In the genomic region with DNA sequence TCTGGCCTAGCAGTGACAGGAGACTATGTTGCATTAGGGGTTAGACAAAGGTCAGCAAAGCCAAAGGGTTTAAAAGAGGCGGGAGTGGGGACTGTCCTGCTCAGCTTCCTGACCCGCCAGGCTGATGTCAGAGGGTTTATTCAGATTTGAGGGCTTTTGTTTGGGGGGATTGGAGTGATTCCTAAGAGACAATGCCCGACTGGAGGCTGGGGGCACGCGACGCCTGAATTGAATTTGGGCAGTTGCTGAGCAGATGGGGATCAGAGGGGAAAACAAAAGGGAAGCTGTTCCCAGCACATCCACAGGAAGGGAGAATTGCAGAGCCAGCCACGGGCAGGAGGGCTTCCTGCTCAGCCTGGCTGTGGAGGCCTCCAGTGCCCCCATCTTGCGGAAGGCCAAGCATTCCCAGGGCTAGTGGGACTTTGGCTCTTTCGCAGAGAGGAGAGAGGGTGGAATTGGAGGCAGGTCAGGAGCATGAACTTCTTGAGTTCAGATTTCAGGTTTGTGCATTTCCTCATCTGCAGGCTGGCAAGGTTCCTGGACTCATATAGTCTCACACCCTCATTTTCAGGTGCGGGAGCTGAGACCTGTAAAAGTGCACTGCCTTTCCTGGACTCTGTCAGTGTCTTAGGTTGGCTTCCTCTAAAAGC, we compare ENCODE assay signal across 25 cellular contexts.
DNase-seq lines count a peak whose midpoint lies in the region; ATAC-seq, FAIRE-seq and TF ChIP-seq lines count a peak whose summit lies in the region.
"Had no signal": no experiment of that assay in that cellular context is flagged by ENCODE, and none has a peak within 500 bp of the region (broad histone marks: within the 10 kb centered on the region; RNA-seq: fewer than 3 reads in every experiment).

No MANE protein-coding gene starts in this region.

- H3K4me3 Mint-ChIP-seq in stimulated activated naive CD8-positive, alpha-beta T cell treated with anti-CD3 and anti-CD28 coated beads, Interleukin-15, Interleukin-2, amounts not matched to agents 100 ng/mL and 50 ng/mL, for 24 hours = no peak overlapping the region
- no peak overlapping the region for H3K4me3 Mint-ChIP-seq in nephron
- no peak overlapping the region for H3K4me3 Mint-ChIP-seq in mesothelial cell of epicardium
- H3K4me3 Mint-ChIP-seq: stimulated activated memory B cell treated with anti-CD40 and anti-IgM and Interleukin-4, amounts not matched to agents 10 μg/mL and 1 μg/mL and 100 μg/mL, for 72 hours had no signal

- no peaks in the 10 kb centered on the region for H3K27me3 ChIP-seq in H1 (replicated peaks in 1 of 4; ENCODE audit: control insufficient read depth in 3 of 4, extremely low read depth in 1 of 4, insufficient read depth in 3 of 4, low read length in 3 of 4)
- H3K27me3 ChIP-seq: gastroesophageal sphincter had no signal

- no peak overlapping the region for H4K8ac ChIP-seq in H1 (ENCODE audit: extremely low read depth, insufficient read depth, low read length)

- H3K27ac ChIP-seq in H1 (ENCODE audit: low read depth, low read length) = no peak overlapping the region
- H3K27ac ChIP-seq: BLaER1, coronary artery, gastroesophageal sphincter, lower lobe of right lung, SK-N-MC, spleen had no signal

- H3K4me1 Mint-ChIP-seq in stimulated activated naive CD8-positive, alpha-beta T cell treated with anti-CD3 and anti-CD28 coated beads, Interleukin-15, Interleukin-2, amounts not matched to agents 100 ng/mL and 50 ng/mL, for 24 hours (ENCODE audit: low read depth) = peaks cover 30% of the 10 kb centered on the region
- H3K4me1 Mint-ChIP-seq in nephron (peaks cover 13% of the 10 kb centered on the region), mesothelial cell of epicardium (peaks cover 11% of the 10 kb centered on the region)
- H3K4me1 Mint-ChIP-seq: stimulated activated memory B cell treated with anti-CD40 and anti-IgM and Interleukin-4, amounts not matched to agents 10 μg/mL and 1 μg/mL and 100 μg/mL, for 72 hours had no signal

- H3K4me1 ChIP-seq in H1 (replicated peaks in 1 of 4; ENCODE audit: control insufficient read depth in 3 of 4, insufficient read depth in 4 of 4, low read length in 3 of 4) = peaks cover 0 to 6% (median 0%) of the 10 kb centered on the region in 4 experiments; a peak in 2 of 7 replicates
- H3K4me1 ChIP-seq: HAP-1, lower lobe of right lung, spleen had no signal

- H3K9ac ChIP-seq in H1 (replicated peaks in 1 of 4; ENCODE audit: extremely low read depth in 1 of 4, low read depth in 3 of 4, low read length in 3 of 4) = no peak overlapping the region
- H3K9ac ChIP-seq: BLaER1 had no signal

- WGBS in H1 (ENCODE audit: extremely low coverage in 1 of 2, insufficient coverage in 1 of 2, insufficient read length in 1 of 2, insufficient replicate concordance in 2 of 2, low coverage in 1 of 2, low lambda C conversion rate in 2 of 2, missing lambda C conversion rate in 1 of 2), 2 experiments = 68% methylated on average over 6 of the region's 10 CpGs; no CpG with 5 or more reads in 1 of the 2 experiments

- TF ChIP-seq RAD21 in H1 (IDR thresholded peaks at IDR 0.05 in 1 of 2, conservative IDR thresholded peaks at IDR 0.05 in 1 of 2; ENCODE audit: low read depth in 2 of 2, low read length in 2 of 2) = no peak

- H4K91ac ChIP-seq in H1 (replicated peaks; ENCODE audit: insufficient read length, low read length) = no peak overlapping the region

- CTCF ChIA-PET in H1 (lab: Charles Lee; ENCODE audit: partially characterized antibody) = interaction anchor here (1.1 to 4.6 kb wide), 7 partner anchors 9 to 168 kb away, joined by 3 to 33 read pairs (median 5); no protein-coding TSS in a partner anchor

- H2BK15ac ChIP-seq in H1 (ENCODE audit: low read length) = 0 out of 2 replicates have a peak overlapping the region, but pooled peaks have one; percentile 61

- no peaks in the 10 kb centered on the region for H3K23me2 ChIP-seq in H1 (ENCODE audit: low read depth, low read length)

- H3K36me3 ChIP-seq in H1 (ENCODE audit: control insufficient read depth in 2 of 4, insufficient read depth in 4 of 4, low read length in 3 of 4) = no peaks in the 10 kb centered on the region
- H3K36me3 ChIP-seq: BLaER1, gastroesophageal sphincter, HAP-1, lower lobe of right lung, spleen had no signal

- FAIRE-seq in H1 (lab: Jason Lieb, UNC) = no peak
- FAIRE-seq: GM18507, keratinocyte had no signal

- DNase-seq in stimulated activated naive CD8-positive, alpha-beta T cell treated with anti-CD3 and anti-CD28 coated beads, Interleukin-15, Interleukin-2, amounts not matched to agents 100 U/mL and 50 U/mL, for 24 hours = no peak
- DNase-seq in H1 (ENCODE audit: low read depth in 1 of 2, low spot score in 2 of 2) (no peak), mesothelial cell of epicardium (ENCODE audit: low spot score in 2 of 2, unreplicated experiment in 2 of 2) (no peak), NCI-H187 treated with DMSO at 0.1 percent for 48 hours (lab: John Stamatoyannopoulos, UW) (no peak)
- DNase-seq: activated CD4-positive, alpha-beta T cell treated with anti-CD3 and anti-CD28 coated beads, Interleukin-2, amount 50 U/mL, for 4 hours; COR-L47; Karpas-422; lower lobe of right lung; NCI-H526 treated with DMSO at 0.1 percent for 48 hours; occipital lobe; spleen; stimulated activated CD4-positive, alpha-beta T cell treated with anti-CD3 and anti-CD28 coated beads, Interleukin-2, amount 100 ng/mL, for 48 hours had no signal

- TF ChIP-seq EP300 in H1 (IDR thresholded peaks at IDR 0.05; ENCODE audit: borderline replicate concordance in 1 of 2, low read depth in 2 of 2, low read length in 2 of 2) = no peak

- H3K27ac Mint-ChIP-seq in stimulated activated naive CD8-positive, alpha-beta T cell treated with anti-CD3 and anti-CD28 coated beads, Interleukin-15, Interleukin-2, amounts not matched to agents 100 ng/mL and 50 ng/mL, for 24 hours = peak overlapping the region; percentile 97
- peak overlapping the region; percentile 12 to 87 (median 21) for H3K27ac Mint-ChIP-seq in nephron
- no peak overlapping the region for H3K27ac Mint-ChIP-seq in mesothelial cell of epicardium
- H3K27ac Mint-ChIP-seq: stimulated activated memory B cell treated with anti-CD40 and anti-IgM and Interleukin-4, amounts not matched to agents 10 μg/mL and 1 μg/mL and 100 μg/mL, for 72 hours had no signal

- H2BK120ac ChIP-seq in H1 (replicated peaks; ENCODE audit: low read depth, low read length) = peak overlapping the region; percentile 22

- no peaks in the 10 kb centered on the region for H3K27me3 Mint-ChIP-seq in stimulated activated naive CD8-positive, alpha-beta T cell treated with anti-CD3 and anti-CD28 coated beads, Interleukin-15, Interleukin-2, amounts not matched to agents 100 ng/mL and 50 ng/mL, for 24 hours
- H3K27me3 Mint-ChIP-seq in nephron (ENCODE audit: low read depth) (peaks cover 4% of the 10 kb centered on the region), mesothelial cell of epicardium (ENCODE audit: low read depth) (peaks cover 10% of the 10 kb centered on the region)
- H3K27me3 Mint-ChIP-seq: stimulated activated memory B cell treated with anti-CD40 and anti-IgM and Interleukin-4, amounts not matched to agents 10 μg/mL and 1 μg/mL and 100 μg/mL, for 72 hours had no signal

- TF ChIP-seq CTCF in H1 (IDR thresholded peaks at IDR 0.05; ENCODE audit: control extremely low read depth in 1 of 3, insufficient read depth in 1 of 3, low read depth in 1 of 3, low read length in 3 of 3) (no peak), nephron (IDR thresholded peaks at IDR 0.05; ENCODE audit: unreplicated experiment in 3 of 3) (no peak), mesothelial cell of epicardium (IDR thresholded peaks at IDR 0.05; ENCODE audit: unreplicated experiment) (no peak)

- no peak overlapping the region; a peak in 1 of 4 replicates for H3K4me2 ChIP-seq in H1 (ENCODE audit: insufficient read depth in 1 of 2, low read depth in 2 of 2, low read length in 2 of 2)
- H3K4me2 ChIP-seq: BLaER1 had no signal

- H3K79me1 ChIP-seq in H1 (ENCODE audit: low read depth, low read length) = no peaks in the 10 kb centered on the region

- no peaks in the 10 kb centered on the region for H4K20me1 ChIP-seq in H1 (replicated peaks in 1 of 2; ENCODE audit: control insufficient read depth in 1 of 2, insufficient read depth in 2 of 2, low read length in 2 of 2)

- no peaks in the 10 kb centered on the region for H3K36me3 Mint-ChIP-seq in stimulated activated naive CD8-positive, alpha-beta T cell treated with anti-CD3 and anti-CD28 coated beads, Interleukin-15, Interleukin-2, amounts not matched to agents 100 ng/mL and 50 ng/mL, for 24 hours (ENCODE audit: low read depth)
- H3K36me3 Mint-ChIP-seq in nephron (ENCODE audit: low read depth) = no peaks in the 10 kb centered on the region
- H3K36me3 Mint-ChIP-seq in mesothelial cell of epicardium = no peaks in the 10 kb centered on the region
- H3K36me3 Mint-ChIP-seq: stimulated activated memory B cell treated with anti-CD40 and anti-IgM and Interleukin-4, amounts not matched to agents 10 μg/mL and 1 μg/mL and 100 μg/mL, for 72 hours had no signal

- no peak overlapping the region for H2BK20ac ChIP-seq in H1 (ENCODE audit: low read length)

- H2BK12ac ChIP-seq in H1 (ENCODE audit: low read depth, low read length) = no peak overlapping the region

- no peak overlapping the region for H3K4me3 ChIP-seq in H1 (ENCODE audit: extremely low read depth in 1 of 4, insufficient read depth in 2 of 4, low read depth in 3 of 4, low read length in 4 of 4)
- H3K4me3 ChIP-seq: BLaER1, coronary artery, gastroesophageal sphincter, HAP-1, lower lobe of right lung, SK-N-MC, spleen had no signal

- no peak overlapping the region for H3K4ac ChIP-seq in H1 (replicated peaks; ENCODE audit: insufficient read length, low read depth, low read length)

- TF ChIP-seq POLR2A in H1 (IDR thresholded peaks at IDR 0.05; ENCODE audit: control extremely low read depth in 1 of 2, low read depth in 2 of 2, low read length in 2 of 2) = no peak

- POLR2A ChIA-PET in H1 (lab: Charles Lee; ENCODE audit: partially characterized antibody) = no interaction called here

- no peak overlapping the region for H2BK5ac ChIP-seq in H1 (ENCODE audit: low read depth, low read length)

- H4K5ac ChIP-seq in H1 (ENCODE audit: insufficient read length, low read depth, low read length) = peak overlapping the region; percentile 24

- no peak overlapping the region for H3K14ac ChIP-seq in H1 (ENCODE audit: insufficient read length)

- no peak overlapping the region for H3K56ac ChIP-seq in H1 (replicated peaks; ENCODE audit: insufficient read length, low read depth, low read length)

- H3K23ac ChIP-seq in H1 (ENCODE audit: insufficient read length) = no peak overlapping the region

- no peaks in the 10 kb centered on the region for H3K9me3 ChIP-seq in H1 (ENCODE audit: insufficient read depth in 2 of 2, low read depth in 1 of 2, low read length in 1 of 2)
- H3K9me3 ChIP-seq: BLaER1, gastroesophageal sphincter, HAP-1, lower lobe of right lung, spleen had no signal

- H3K79me2 ChIP-seq in H1 (ENCODE audit: control insufficient read depth in 1 of 2, insufficient read depth in 2 of 2, low read length in 2 of 2) = no peaks in the 10 kb centered on the region

- no peak overlapping the region for H2AK5ac ChIP-seq in H1 (ENCODE audit: low read depth, low read length)

- no peak overlapping the region; the same call in 1 of the 2 replicates for H3K18ac ChIP-seq in H1 (ENCODE audit: extremely low read depth, low read length)

- no peak for ATAC-seq in stimulated activated naive CD8-positive, alpha-beta T cell treated with anti-CD3 and anti-CD28 coated beads, Interleukin-15, Interleukin-2, amounts not matched to agents 100 U/mL and 50 U/mL, for 24 hours
- ATAC-seq in GM21786 (IDR thresholded peaks at IDR 0.05; ENCODE audit: unreplicated experiment) (no peak), GM19467 (IDR thresholded peaks at IDR 0.05; ENCODE audit: unreplicated experiment) (no peak)
- ATAC-seq: gastroesophageal sphincter; lower lobe of right lung; stimulated activated memory B cell treated with anti-CD40 and anti-IgM and Interleukin-4, amounts not matched to agents 10 μg/mL and 1 μg/mL and 100 μg/mL, for 72 hours had no signal

- H3K9me3 Mint-ChIP-seq in stimulated activated naive CD8-positive, alpha-beta T cell treated with anti-CD3 and anti-CD28 coated beads, Interleukin-15, Interleukin-2, amounts not matched to agents 100 ng/mL and 50 ng/mL, for 24 hours = peaks cover 3% of the 10 kb centered on the region
- no peaks in the 10 kb centered on the region for H3K9me3 Mint-ChIP-seq in nephron
- no peaks in the 10 kb centered on the region for H3K9me3 Mint-ChIP-seq in mesothelial cell of epicardium
- H3K9me3 Mint-ChIP-seq: activated T-helper 2 cell treated with anti-CD3 and anti-CD28 coated beads, Interferon-gamma antibody, Interleukin-2, Interleukin-4, amounts not matched to agents 10 μg/mL and 5 μg/mL and 100 μg/mL, durations not matched to agents 14 hours and 24 hours and 36 hours; stimulated activated memory B cell treated with anti-CD40 and anti-IgM and Interleukin-4, amounts not matched to agents 10 μg/mL and 1 μg/mL and 100 μg/mL, for 72 hours had no signal

- no peak overlapping the region for H2AFZ ChIP-seq in H1 (ENCODE audit: low read length)
